Comparison of ENCODE assay signal across 8 cellular contexts in genomic region chr2:207530160-207531023, GRCh38. TPM values are rescaled to one million over a fixed set of nuclear protein-coding genes. Genes with fewer than 3 reads are reported as not detected.
DNase-seq lines count a peak whose midpoint lies in the region; ATAC-seq and TF ChIP-seq lines count a peak whose summit lies in the region.

No MANE protein-coding gene starts in this region.

- peak; percentile 40 for DNase-seq in AG10803 (ENCODE audit: low read depth)
- peak; percentile 50 for DNase-seq in amniotic epithelial cell (ENCODE audit: low read depth)
- DNase-seq in hypothalamus (lab: John Stamatoyannopoulos, UW), result peak in 34 of 51 donors; percentile 3 to 59 (median 22)
- peak; percentile 71 for DNase-seq in sciatic nerve (ENCODE audit: low spot score)

- no peak for TF ChIP-seq RAD21 in Ishikawa (IDR thresholded peaks at IDR 0.05; ENCODE audit: low read depth)

- peak overlapping the region; percentile 79 for H3K4me2 ChIP-seq in SU-DHL-6 (ENCODE audit: low read depth, low read length, poor library complexity, severe bottlenecking)

- peak; percentile 42 for TF ChIP-seq POLR2A in GM18951 (IDR thresholded peaks at IDR 0.05; ENCODE audit: extremely low read depth, insufficient read depth, insufficient read length)

- peaks cover 5% of the 10 kb centered on the region for H4K20me1 ChIP-seq in SU-DHL-6 (ENCODE audit: low read depth, low read length)

- intact Hi-C loops in sciatic nerve (cut with DNase I), result loop anchor here (5.0 kb wide), 1 partner anchor 37 kb away; no protein-coding TSS in a partner anchor

- peaks cover 10% of the 10 kb centered on the region; the same call in 1 of the 2 replicates for H3F3A ChIP-seq in SU-DHL-6 (ENCODE audit: insufficient read depth)

- no peaks in the 10 kb centered on the region for H3K9me3 ChIP-seq in SU-DHL-6 (ENCODE audit: insufficient read depth, low read length)

- H3K79me2 ChIP-seq in SU-DHL-6 (ENCODE audit: insufficient read depth, low read length), result peaks cover 49% of the 10 kb centered on the region

- no peak for TF ChIP-seq EP300 in Ishikawa (IDR thresholded peaks at IDR 0.05; ENCODE audit: borderline replicate concordance)

- in situ Hi-C loops in GM18951 (cut with MboI; ENCODE audit: low sequenced_read_pairs, unreplicated experiment), result no loop called here

- no peak overlapping the region for H2AFZ ChIP-seq in SU-DHL-6 (ENCODE audit: low read depth, low read length, severe bottlenecking)

- TF ChIP-seq CTCF in AG10803 (conservative IDR thresholded peaks at IDR 0.05; ENCODE audit: low read length), result no peak
- no peak for TF ChIP-seq CTCF in SU-DHL-6 (IDR thresholded peaks at IDR 0.05; ENCODE audit: insufficient read depth, low read length, poor library complexity, severe bottlenecking)

- H3K4me3 ChIP-seq in AG10803 (ENCODE audit: low read length) (peak overlapping the region; percentile 97), SU-DHL-6 (ENCODE audit: insufficient read depth, low read length, poor library complexity, severe bottlenecking) (peak overlapping the region; percentile 99)

- ATAC-seq in sciatic nerve, result no peak
- no peak for ATAC-seq in GM18873 (IDR thresholded peaks at IDR 0.05; ENCODE audit: low FRiP score, unreplicated experiment)

- peak overlapping the region; percentile 96 for H3K27ac ChIP-seq in SU-DHL-6 (ENCODE audit: low read depth, low read length)

- H3K9ac ChIP-seq in SU-DHL-6 (ENCODE audit: low read length), result peak overlapping the region; percentile 92

- no peaks in the 10 kb centered on the region for H3K9me2 ChIP-seq in SU-DHL-6 (replicated peaks; ENCODE audit: insufficient read depth, low read length)

- no peaks in the 10 kb centered on the region for H3K36me3 ChIP-seq in SU-DHL-6 (ENCODE audit: low read length)

- no peaks in the 10 kb centered on the region for H3K27me3 ChIP-seq in SU-DHL-6 (ENCODE audit: low read length)

TF ChIP-seq in Ishikawa, 13 proteins besides CTCF, POLR2A, EP300 and RAD21:
- TF ChIP-seq YY1 (IDR thresholded peaks at IDR 0.05; ENCODE audit: low read depth) (peak; percentile 86), TEAD4 (IDR thresholded peaks at IDR 0.05) (no peak), NFIC (IDR thresholded peaks at IDR 0.05) (no peak), FOXM1 (IDR thresholded peaks at IDR 0.05; ENCODE audit: borderline replicate concordance, low read depth) (no peak), TCF12 (IDR thresholded peaks at IDR 0.05; ENCODE audit: low read depth) (no peak), TAF1 (IDR thresholded peaks at IDR 0.05; ENCODE audit: low read depth) (no peak; the same call in 1 of the 2 replicates), CEBPB (IDR thresholded peaks at IDR 0.05) (no peak)
TF ChIP-seq in Ishikawa: peak in this region for 1.

RNA-seq across cellular contexts. Expression of gene CREB1, which starts 0.6 kb away (rescaled TPM):
- 83.9 TPM for total RNA-seq in sciatic nerve
